In the genomic region with DNA sequence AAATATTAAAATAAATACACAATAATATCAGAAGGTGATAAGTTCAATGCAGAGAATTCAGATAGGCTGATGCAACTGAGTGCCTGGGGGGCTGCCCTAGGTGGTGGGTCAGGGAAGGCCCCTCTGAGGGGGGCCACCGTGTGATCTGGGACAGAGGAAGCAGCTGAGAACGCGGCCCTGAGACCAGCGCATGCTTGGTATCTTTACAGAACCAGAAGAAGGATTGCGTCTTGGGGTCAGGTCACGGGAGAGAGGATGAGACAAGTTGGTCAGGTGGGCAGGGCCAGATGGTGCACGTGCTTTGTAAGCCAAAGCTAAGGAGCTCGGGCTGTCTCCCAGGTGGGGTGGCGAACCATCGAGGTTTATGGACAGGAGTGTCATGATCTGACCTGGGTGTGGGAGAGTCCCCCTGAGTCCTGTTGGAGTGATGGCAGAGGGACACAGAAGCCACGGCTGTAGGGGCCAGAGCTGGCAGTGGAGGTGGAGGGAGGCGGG, we compare ENCODE assay signal across 10 cellular contexts.
A peak's percentile ranks its signal among the peaks of the same experiment; 100 is the strongest.
DNase-seq lines count a peak whose midpoint lies in the region; ATAC-seq and TF ChIP-seq lines count a peak whose summit lies in the region.
"Had no signal": no experiment of that assay in that cellular context is flagged by ENCODE, and none has a peak within 500 bp of the region (broad histone marks: within the 10 kb centered on the region; RNA-seq: fewer than 3 reads in every experiment).

No MANE protein-coding gene starts in this region.

- no peaks in the 10 kb centered on the region for H3K36me3 ChIP-seq in DOHH2 (ENCODE audit: control insufficient read depth, low read length)
- H3K36me3 ChIP-seq in MM.1S (replicated peaks; ENCODE audit: insufficient read depth, low read length): no peaks in the 10 kb centered on the region
- H3K36me3 ChIP-seq: BE2C had no signal

- no peaks in the 10 kb centered on the region for H3K9me3 Mint-ChIP-seq in effector memory CD8-positive, alpha-beta T cell
- no peaks in the 10 kb centered on the region for H3K9me3 Mint-ChIP-seq in osteocyte (ENCODE audit: unreplicated experiment)
- H3K9me3 Mint-ChIP-seq in progenitor cell of endocrine pancreas (ENCODE audit: low read depth): no peaks in the 10 kb centered on the region

- H3K27me3 Mint-ChIP-seq in effector memory CD8-positive, alpha-beta T cell: peaks cover 46 to 74% of the 10 kb centered on the region in 2 donors
- H3K27me3 Mint-ChIP-seq in osteocyte (ENCODE audit: unreplicated experiment): peaks cover 19% of the 10 kb centered on the region
- peaks cover 41% of the 10 kb centered on the region for H3K27me3 Mint-ChIP-seq in progenitor cell of endocrine pancreas

- H3K4me3 ChIP-seq in DOHH2 (ENCODE audit: low read length) (no peak overlapping the region), MM.1S (ENCODE audit: low read length) (no peak overlapping the region)
- H3K4me3 ChIP-seq: testis had no signal

- no peak for ATAC-seq in effector memory CD8-positive, alpha-beta T cell (replicated peaks)

- H3K27ac ChIP-seq in DOHH2 (ENCODE audit: low read depth, low read length) (no peak overlapping the region), MM.1S (ENCODE audit: low read length) (no peak overlapping the region)
- H3K27ac ChIP-seq: testis had no signal

- H3K4me2 ChIP-seq in DOHH2 (ENCODE audit: low read length): peak overlapping the region; percentile 27; the same call in 1 of the 2 replicates
- peak overlapping the region; percentile 56; the same call in 1 of the 2 replicates for H3K4me2 ChIP-seq in MM.1S (ENCODE audit: low read depth, low read length)

- H3K27ac Mint-ChIP-seq in effector memory CD8-positive, alpha-beta T cell: no peak overlapping the region
- H3K27ac Mint-ChIP-seq in osteocyte (ENCODE audit: unreplicated experiment): no peak overlapping the region
- no peak overlapping the region for H3K27ac Mint-ChIP-seq in progenitor cell of endocrine pancreas
- H3K27ac Mint-ChIP-seq: immature natural killer cell had no signal

- H4K20me1 ChIP-seq in DOHH2 (ENCODE audit: control insufficient read depth, insufficient read depth, low read depth, low read length): no peaks in the 10 kb centered on the region
- H4K20me1 ChIP-seq in MM.1S (ENCODE audit: insufficient read depth, low read length): no peaks in the 10 kb centered on the region

- H3K27me3 ChIP-seq in DOHH2 (ENCODE audit: control insufficient read depth, low read length) (peaks cover 12% of the 10 kb centered on the region), MM.1S (replicated peaks; ENCODE audit: insufficient read depth, low read length) (no peaks in the 10 kb centered on the region)
- H3K27me3 ChIP-seq: testis had no signal

- no peak overlapping the region; the same call in 1 of the 2 replicates for H3K9ac ChIP-seq in MM.1S (ENCODE audit: low read length)

- H3K9me3 ChIP-seq in DOHH2 (ENCODE audit: control insufficient read depth, insufficient read depth, low read length) (no peaks in the 10 kb centered on the region), MM.1S (replicated peaks; ENCODE audit: insufficient read depth, low read length) (no peaks in the 10 kb centered on the region)
- H3K9me3 ChIP-seq: BE2C, testis had no signal

- no peaks in the 10 kb centered on the region for H3F3A ChIP-seq in DOHH2 (ENCODE audit: control insufficient read depth, insufficient read depth)
- no peaks in the 10 kb centered on the region for H3F3A ChIP-seq in MM.1S (ENCODE audit: insufficient read depth, low read length)

- DNase-seq in MM.1S (no peak), osteocyte (ENCODE audit: extremely low spot score, unreplicated experiment) (no peak), progenitor cell of endocrine pancreas (ENCODE audit: low spot score, unreplicated experiment) (no peak), inferior parietal cortex (ENCODE audit: extremely low spot score) (no peak)
- DNase-seq in effector memory CD8-positive, alpha-beta T cell: no peak
- DNase-seq in effector CD8-positive, alpha-beta T cell (lab: John Stamatoyannopoulos, UW): no peak

- no peaks in the 10 kb centered on the region for H3K36me3 Mint-ChIP-seq in effector memory CD8-positive, alpha-beta T cell (ENCODE audit: insufficient read depth)
- H3K36me3 Mint-ChIP-seq in osteocyte (ENCODE audit: unreplicated experiment): no peaks in the 10 kb centered on the region
- no peaks in the 10 kb centered on the region for H3K36me3 Mint-ChIP-seq in progenitor cell of endocrine pancreas (ENCODE audit: insufficient read depth)
- H3K36me3 Mint-ChIP-seq: immature natural killer cell had no signal

- TF ChIP-seq CTCF in DOHH2 (IDR thresholded peaks at IDR 0.05; ENCODE audit: low read depth, low read length, poor library complexity, severe bottlenecking): no peak
- TF ChIP-seq CTCF in MM.1S (IDR thresholded peaks at IDR 0.05; ENCODE audit: low read length): no peak
- TF ChIP-seq CTCF in osteocyte (IDR thresholded peaks at IDR 0.05): no peak
- no peak for TF ChIP-seq CTCF in progenitor cell of endocrine pancreas (IDR thresholded peaks at IDR 0.05; ENCODE audit: unreplicated experiment)

- H2AFZ ChIP-seq in MM.1S (ENCODE audit: low read length): peak overlapping the region; percentile 63

- peaks cover 14 to 17% of the 10 kb centered on the region in 2 donors for H3K4me1 Mint-ChIP-seq in effector memory CD8-positive, alpha-beta T cell (ENCODE audit: low read depth in 2 of 2)
- H3K4me1 Mint-ChIP-seq in osteocyte (ENCODE audit: unreplicated experiment) (peaks cover 5% of the 10 kb centered on the region), progenitor cell of endocrine pancreas (ENCODE audit: low read depth) (peaks cover 20% of the 10 kb centered on the region)

- H3K4me1 ChIP-seq in DOHH2 (ENCODE audit: control insufficient read depth, low read length): peaks cover 11% of the 10 kb centered on the region
- H3K4me1 ChIP-seq in MM.1S (ENCODE audit: low read length): peaks cover 6% of the 10 kb centered on the region; the same call in 1 of the 2 replicates

- no peaks in the 10 kb centered on the region for H3K79me2 ChIP-seq in DOHH2 (ENCODE audit: control insufficient read depth, low read length)
- no peaks in the 10 kb centered on the region for H3K79me2 ChIP-seq in MM.1S (ENCODE audit: low read length)

- H3K9me2 ChIP-seq in DOHH2 (replicated peaks; ENCODE audit: control insufficient read depth, low read length) (no peaks in the 10 kb centered on the region), MM.1S (replicated peaks; ENCODE audit: insufficient read depth, low read length) (no peaks in the 10 kb centered on the region)

- H3K4me3 Mint-ChIP-seq in effector memory CD8-positive, alpha-beta T cell: peak overlapping the region; percentile 51 to 58
- peak overlapping the region; percentile 1 for H3K4me3 Mint-ChIP-seq in osteocyte (ENCODE audit: unreplicated experiment)
- H3K4me3 Mint-ChIP-seq in progenitor cell of endocrine pancreas (ENCODE audit: low read depth): no peak overlapping the region
